ENCODE assay signal across 12 cellular contexts in genomic region chr9:136572003-136572595, GRCh38. TPM values are rescaled to one million over a fixed set of nuclear protein-coding genes. Genes with fewer than 3 reads are reported as not detected.
DNase-seq lines count a peak whose midpoint lies in the region; ATAC-seq and TF ChIP-seq lines count a peak whose summit lies in the region.
"Had no signal": no experiment of that assay in that cellular context is flagged by ENCODE, and none has a peak within 500 bp of the region (broad histone marks: within the 10 kb centered on the region; RNA-seq: fewer than 3 reads in every experiment).

No MANE protein-coding gene starts in this region.

- H3K36me3 ChIP-seq in cardiac muscle cell, result no peaks in the 10 kb centered on the region
- no peaks in the 10 kb centered on the region for H3K36me3 ChIP-seq in neural progenitor cell
- H3K36me3 ChIP-seq: neutrophil had no signal

- H3K4me1 ChIP-seq in cardiac muscle cell (ENCODE audit: low read depth) (peaks cover 46% of the 10 kb centered on the region), neural progenitor cell (peaks cover 39% of the 10 kb centered on the region)

- H3K4me2 ChIP-seq in neural progenitor cell, result peak overlapping the region; percentile 67

- H3K4me3 ChIP-seq in cardiac muscle cell (no peak overlapping the region), neural progenitor cell (no peak overlapping the region)
- H3K4me3 ChIP-seq: SK-N-MC had no signal

- no peaks in the 10 kb centered on the region for H3K36me3 Mint-ChIP-seq in neural progenitor cell
- H3K36me3 Mint-ChIP-seq: CD8-positive, alpha-beta memory T cell had no signal

- in situ Hi-C loops in Caki2 (cut with HindIII; ENCODE audit: low pct_unique_long_range_greater_than_20kb, low sequenced_read_pairs), result no loop called here

- H3K79me2 ChIP-seq in neural progenitor cell (ENCODE audit: low read depth), result no peaks in the 10 kb centered on the region

- peaks cover 68% of the 10 kb centered on the region for H3K4me1 Mint-ChIP-seq in neural progenitor cell

- no peaks in the 10 kb centered on the region for H4K20me1 ChIP-seq in neural progenitor cell (ENCODE audit: low read depth)

- no peak overlapping the region for H2AFZ ChIP-seq in neural progenitor cell (replicated peaks)

- H3K27ac Mint-ChIP-seq in neural progenitor cell, result peak overlapping the region; percentile 97

- no peak overlapping the region for H3K9ac ChIP-seq in neural progenitor cell

- H3K9me3 Mint-ChIP-seq in neural progenitor cell, result no peaks in the 10 kb centered on the region
- H3K9me3 Mint-ChIP-seq: CD8-positive, alpha-beta memory T cell had no signal

- H3F3A ChIP-seq in neural progenitor cell (ENCODE audit: low read depth), result peaks cover 39% of the 10 kb centered on the region

- no peaks in the 10 kb centered on the region for H3K27me3 ChIP-seq in cardiac muscle cell
- no peaks in the 10 kb centered on the region for H3K27me3 ChIP-seq in neural progenitor cell
- H3K27me3 ChIP-seq: neutrophil had no signal

- peaks cover 20% of the 10 kb centered on the region for H3K27me3 Mint-ChIP-seq in neural progenitor cell (ENCODE audit: insufficient read depth, low read depth)

- H3K9me3 ChIP-seq in cardiac muscle cell (ENCODE audit: low read depth) (no peaks in the 10 kb centered on the region), neural progenitor cell (ENCODE audit: low read depth) (no peaks in the 10 kb centered on the region)
- H3K9me3 ChIP-seq: neutrophil had no signal

- peak; percentile 48 for ATAC-seq in SK-N-SH treated with all-trans-retinoic acid at 6 μM for 48 hours
- no peak for ATAC-seq in HG03565 (IDR thresholded peaks at IDR 0.05; ENCODE audit: unreplicated experiment)
- ATAC-seq in GM18511 (IDR thresholded peaks at IDR 0.05; ENCODE audit: unreplicated experiment), result no peak

- peak overlapping the region; percentile 71 for H3K4me3 Mint-ChIP-seq in neural progenitor cell

- peak overlapping the region; percentile 97 for H3K27ac ChIP-seq in cardiac muscle cell
- peak overlapping the region; percentile 95 for H3K27ac ChIP-seq in neural progenitor cell
- H3K27ac ChIP-seq: neutrophil, SK-N-MC had no signal

- DNase-seq in Caki2 (ENCODE audit: low read depth) (peak; percentile 99), cardiac muscle cell (ENCODE audit: low read depth in 1 of 2, low spot score in 1 of 2) (peak; percentile 81 to 92), neural progenitor cell (ENCODE audit: low spot score) (peak; percentile 98), NCI-H2227 treated with DMSO at 0.1 percent for 48 hours (lab: John Stamatoyannopoulos, UW) (no peak), ureter (ENCODE audit: low spot score) (no peak)
- DNase-seq: NCI-H1417 treated with DMSO at 0.1 percent for 48 hours had no signal

- no peak for TF ChIP-seq CTCF in cardiac muscle cell (IDR thresholded peaks at IDR 0.05; ENCODE audit: low read depth, low read length)
- TF ChIP-seq CTCF in neural progenitor cell (IDR thresholded peaks at IDR 0.05), result no peak

TF ChIP-seq in SK-N-SH treated with all-trans-retinoic acid at 6 μM for 48 hours, 23 proteins besides CTCF, POLR2A, EP300 and RAD21:
- TF ChIP-seq ZFP3 (CRISPR knock-in tag; IDR thresholded peaks at IDR 0.05), result peak; percentile 85
- no peak for TF ChIP-seq ZNF70 (CRISPR knock-in tag; IDR thresholded peaks at IDR 0.05)

RNA-seq across cellular contexts. Expression of gene NOTCH1, which starts 26.3 kb away (rescaled TPM):
- 7.2 and 7.9 TPM in 2 replicates for total RNA-seq in Caki2 (2014; rRNA removed; shearing (Covaris generic); ENCODE audit: low replicate concordance)
- 17.8 and 20.9 TPM in 2 replicates for total RNA-seq in cardiac muscle cell
- 7.1 and 7.3 TPM in 2 replicates for polyA plus RNA-seq in cardiac muscle cell
- 11.7 and 32.4 TPM in 2 replicates for total RNA-seq in neural progenitor cell (ENCODE audit: low replicate concordance)
- total RNA-seq in ureter, result 134 TPM

Comparison
In these comparisons a context has a peak if more than half of its experiments do, and no peak if none do; other contexts are left out.
1. DNase-seq: peak in Caki2 (single experiment), cardiac muscle cell (2 of 2) and neural progenitor cell (single experiment); none in NCI-H2227 treated with DMSO at 0.1 percent for 48 hours (single experiment) and ureter (single experiment).